ENCODE assay signal across 9 cellular contexts in genomic region chr12:16605666-16606116, GRCh38. TPM values are rescaled to one million over a fixed set of nuclear protein-coding genes. Genes with fewer than 3 reads are reported as not detected.
DNase-seq lines count a peak whose midpoint lies in the region; ATAC-seq lines count a peak whose summit lies in the region.
"Had no signal": no experiment of that assay in that cellular context is flagged by ENCODE, and none has a peak within 500 bp of the region (broad histone marks: within the 10 kb centered on the region; RNA-seq: fewer than 3 reads in every experiment).

No MANE protein-coding gene starts in this region.

- no peaks in the 10 kb centered on the region for H3K4me1 ChIP-seq in ACC112 (ENCODE audit: control insufficient read depth, insufficient read depth, low read length, unreplicated experiment)
- peaks cover 43% of the 10 kb centered on the region for H3K4me1 ChIP-seq in skeletal muscle satellite cell (ENCODE audit: control insufficient read depth, insufficient read depth, low read length)
- H3K4me1 ChIP-seq in effector memory CD4-positive, alpha-beta T cell (ENCODE audit: control insufficient read depth, insufficient read depth, low read length, poor library complexity, severe bottlenecking), result no peaks in the 10 kb centered on the region

- H3K27ac ChIP-seq in ACC112 (ENCODE audit: low read depth, low read length) (no peak overlapping the region), SK-N-MC (peak overlapping the region; percentile 81; the same call in 1 of the 2 replicates)
- H3K27ac ChIP-seq in effector memory CD4-positive, alpha-beta T cell (ENCODE audit: insufficient read depth, low read length, poor library complexity, severe bottlenecking), result no peak overlapping the region

- peak overlapping the region; percentile 88 for H3K4me2 ChIP-seq in skeletal muscle satellite cell (ENCODE audit: low read length)

- no peaks in the 10 kb centered on the region for H3K79me2 ChIP-seq in ACC112 (ENCODE audit: control insufficient read depth, insufficient read depth, low read length, unreplicated experiment)

- ATAC-seq in HG03354 (IDR thresholded peaks at IDR 0.05; ENCODE audit: poor library complexity, severe bottlenecking, unreplicated experiment), result peak; percentile 29
- peak; percentile 58 for ATAC-seq in left ventricle myocardium superior
- no peak for ATAC-seq in HG02840 (IDR thresholded peaks at IDR 0.05; ENCODE audit: low FRiP score, unreplicated experiment)
- no peak for ATAC-seq in GM21529 (IDR thresholded peaks at IDR 0.05; ENCODE audit: unreplicated experiment)

- no peak for DNase-seq in SK-N-MC (ENCODE audit: low read depth, low spot score)
- peak; percentile 36 for DNase-seq in left ventricle myocardium superior
- no peak for DNase-seq in effector memory CD4-positive, alpha-beta T cell

- H2AFZ ChIP-seq in ACC112 (ENCODE audit: low read length, unreplicated experiment), result peak overlapping the region; percentile 95

- H3K36me3 ChIP-seq in ACC112 (ENCODE audit: insufficient read depth, low read length) (no peaks in the 10 kb centered on the region), SK-N-MC (ENCODE audit: insufficient read depth, low read length) (no peaks in the 10 kb centered on the region), skeletal muscle satellite cell (ENCODE audit: insufficient read depth, low read length) (peaks cover under 1% of the 10 kb centered on the region)
- H3K36me3 ChIP-seq in effector memory CD4-positive, alpha-beta T cell (ENCODE audit: control insufficient read depth, insufficient read depth, low read length), result no peaks in the 10 kb centered on the region

- H3K9me3 ChIP-seq in SK-N-MC (ENCODE audit: low read depth, low read length) (no peaks in the 10 kb centered on the region), skeletal muscle satellite cell (replicated peaks; ENCODE audit: low read length) (no peaks in the 10 kb centered on the region)
- no peaks in the 10 kb centered on the region for H3K9me3 ChIP-seq in effector memory CD4-positive, alpha-beta T cell (ENCODE audit: control insufficient read depth, low read length)

- intact Hi-C loops in left ventricle myocardium superior (cut with micrococcal nuclease), result no loop called here

- H3K9ac ChIP-seq in SK-N-MC (ENCODE audit: insufficient read length) (peak overlapping the region; percentile 69), skeletal muscle satellite cell (ENCODE audit: low read depth, low read length) (peak overlapping the region; percentile 85)

- H3K27me3 ChIP-seq in ACC112 (ENCODE audit: insufficient read depth, low read length), result peaks cover 15% of the 10 kb centered on the region
- no peaks in the 10 kb centered on the region for H3K27me3 ChIP-seq in skeletal muscle satellite cell (ENCODE audit: control insufficient read depth, insufficient read depth, low read length)
- no peaks in the 10 kb centered on the region for H3K27me3 ChIP-seq in effector memory CD4-positive, alpha-beta T cell (replicated peaks; ENCODE audit: control insufficient read depth, insufficient read depth, low read length, poor library complexity, severe bottlenecking)

- peak overlapping the region; percentile 85 for H3K4me3 ChIP-seq in ACC112 (ENCODE audit: low read depth, low read length)
- H3K4me3 ChIP-seq in SK-N-MC, result peak overlapping the region; percentile 81
- peak overlapping the region; percentile 85 for H3K4me3 ChIP-seq in skeletal muscle satellite cell (ENCODE audit: low read length)
- H3K4me3 ChIP-seq in effector memory CD4-positive, alpha-beta T cell (ENCODE audit: insufficient read depth, low read depth, low read length, poor library complexity, severe bottlenecking), result no peak overlapping the region

RNA-seq across cellular contexts. Expression of gene LMO3, which starts 0.3 kb away (rescaled TPM):
- 2.6 TPM for total RNA-seq in left ventricle myocardium superior
- total RNA-seq in skeletal muscle satellite cell (2012; rRNA removed), result 0.22 and 0.76 TPM in 2 replicates
- total RNA-seq: activated CD8-positive, alpha-beta memory T cell treated with anti-CD3 and anti-CD28 coated beads for 36 hours had no signal

Comparison
In these comparisons a context has a peak if more than half of its experiments do, and no peak if none do; other contexts are left out.
1. ATAC-seq: peak in HG03354 (single experiment) and left ventricle myocardium superior (single experiment); none in HG02840 (single experiment) and GM21529 (single experiment).